29 cellular contexts compared by ENCODE assay signal in genomic region chrX:22963186-22963585, GRCh38. TPM values are rescaled to one million over a fixed set of nuclear protein-coding genes. Genes with fewer than 3 reads are reported as not detected.
"Had no signal": no experiment of that assay in that cellular context is flagged by ENCODE, and none has a peak within 500 bp of the region (broad histone marks: within the 10 kb centered on the region; RNA-seq: fewer than 3 reads in every experiment).

No MANE protein-coding gene starts in this region.

- H3K4me3 Mint-ChIP-seq: activated CD4-positive, alpha-beta T cell treated with anti-CD3 and anti-CD28 coated beads, Interleukin-2, amount 10 ng/mL, durations not matched to agents 24 days and 14 days; activated CD8-positive, alpha-beta T cell treated with anti-CD3 and anti-CD28 coated beads, Interleukin-2, amount 10 ng/mL, durations not matched to agents 7 days and 5 days; activated naive CD4-positive, alpha-beta T cell treated with anti-CD3 and anti-CD28 coated beads, Interleukin-2, amount 50 U/mL, for 24 hours; activated naive CD8-positive, alpha-beta T cell treated with anti-CD3 and anti-CD28 coated beads, Interleukin-2, amount 10 ng/mL, durations not matched to agents 7 days and 5 days; activated T-cell treated with anti-CD3 and anti-CD28 coated beads, Interleukin-2, amount 50 U/mL, for 24 hours; brain had no signal

- FAIRE-seq: bronchial epithelial cell had no signal

- H3K27ac Mint-ChIP-seq: activated CD4-positive, alpha-beta T cell treated with anti-CD3 and anti-CD28 coated beads, Interleukin-2, amount 10 ng/mL, durations not matched to agents 24 days and 14 days; activated CD8-positive, alpha-beta T cell treated with anti-CD3 and anti-CD28 coated beads, Interleukin-2, amount 10 ng/mL, durations not matched to agents 7 days and 5 days; activated naive CD4-positive, alpha-beta T cell treated with anti-CD3 and anti-CD28 coated beads, Interleukin-2, amount 50 U/mL, for 24 hours; activated naive CD8-positive, alpha-beta T cell treated with anti-CD3 and anti-CD28 coated beads, Interleukin-2, amount 10 ng/mL, durations not matched to agents 7 days and 5 days; activated T-cell treated with anti-CD3 and anti-CD28 coated beads, Interleukin-2, amount 50 U/mL, for 24 hours; activated T-helper 2 cell treated with anti-CD3 and anti-CD28 coated beads, Interferon-gamma antibody, Interleukin-2, Interleukin-4, amounts not matched to agents 10 μg/mL and 5 μg/mL and 100 μg/mL, durations not matched to agents 14 hours and 24 hours and 36 hours; brain had no signal

- H3K27me3 Mint-ChIP-seq: activated CD4-positive, alpha-beta T cell treated with anti-CD3 and anti-CD28 coated beads, Interleukin-2, amount 10 ng/mL, durations not matched to agents 24 days and 14 days; activated naive CD4-positive, alpha-beta T cell treated with anti-CD3 and anti-CD28 coated beads, Interleukin-2, amount 50 U/mL, for 24 hours; activated naive CD8-positive, alpha-beta T cell treated with anti-CD3 and anti-CD28 coated beads, Interleukin-2, amount 10 ng/mL, durations not matched to agents 7 days and 5 days; brain had no signal

- H3K4me1 Mint-ChIP-seq: activated CD4-positive, alpha-beta T cell treated with anti-CD3 and anti-CD28 coated beads, Interleukin-2, amount 10 ng/mL, durations not matched to agents 24 days and 14 days; activated naive CD4-positive, alpha-beta T cell treated with anti-CD3 and anti-CD28 coated beads, Interleukin-2, amount 50 U/mL, for 24 hours; activated naive CD8-positive, alpha-beta T cell treated with anti-CD3 and anti-CD28 coated beads, Interleukin-2, amount 10 ng/mL, durations not matched to agents 7 days and 5 days had no signal

- DNase-seq: activated CD4-positive, alpha-beta T cell treated with anti-CD3 and anti-CD28 coated beads, Interleukin-2, amount 10 ng/mL, durations not matched to agents 24 days and 14 days; activated CD4-positive, alpha-beta T cell treated with anti-CD3 and anti-CD28 coated beads, Interleukin-2, amount 50 U/mL, for 48 hours; activated CD8-positive, alpha-beta T cell treated with anti-CD3 and anti-CD28 coated beads, Interleukin-2, amount 10 ng/mL, durations not matched to agents 7 days and 5 days; activated gamma-delta T cell; activated naive CD4-positive, alpha-beta T cell treated with Interleukin-2 at 50 U/mL for 16 hours; activated naive CD8-positive, alpha-beta T cell treated with anti-CD3 and anti-CD28 coated beads, Interleukin-2, amount 10 ng/mL, durations not matched to agents 7 days and 5 days; activated T-cell treated with anti-CD3 and anti-CD28 coated beads, Interleukin-2, amount 50 U/mL, for 24 hours; caudate nucleus; cerebellar nuclear complex; NCI-H1092 treated with DMSO at 0.1 percent for 48 hours; NCI-H1417; NCI-H146; NCI-H187; NCI-H2029 treated with DMSO at 0.1 percent for 48 hours; NCI-H2107; NCI-H2171; NCI-H510A; NCI-H526; NCI-H748 treated with DMSO at 0.1 percent for 48 hours; NK-92 treated with Interleukin-12 subunit alpha and Interleukin-12 subunit beta, amount 100 ng/mL, for 24 hours; Right ventricle myocardium superior; T1000 had no signal

- ATAC-seq: activated CD8-positive, alpha-beta T cell treated with anti-CD3 and anti-CD28 coated beads, Interleukin-2, amount 10 ng/mL, durations not matched to agents 7 days and 5 days had no signal

- H3K36me3 Mint-ChIP-seq: activated naive CD4-positive, alpha-beta T cell treated with anti-CD3 and anti-CD28 coated beads, Interleukin-2, amount 50 U/mL, for 24 hours; activated naive CD8-positive, alpha-beta T cell treated with anti-CD3 and anti-CD28 coated beads, Interleukin-2, amount 10 ng/mL, durations not matched to agents 7 days and 5 days; brain had no signal

- H3K9me3 Mint-ChIP-seq: activated CD4-positive, alpha-beta T cell treated with anti-CD3 and anti-CD28 coated beads, Interleukin-2, amount 10 ng/mL, durations not matched to agents 24 days and 14 days; activated naive CD4-positive, alpha-beta T cell treated with anti-CD3 and anti-CD28 coated beads, Interleukin-2, amount 50 U/mL, for 24 hours; activated naive CD8-positive, alpha-beta T cell treated with anti-CD3 and anti-CD28 coated beads, Interleukin-2, amount 10 ng/mL, durations not matched to agents 7 days and 5 days; activated T-cell treated with anti-CD3 and anti-CD28 coated beads, Interleukin-2, amount 50 U/mL, for 24 hours; activated T-helper 2 cell treated with anti-CD3 and anti-CD28 coated beads, Interferon-gamma antibody, Interleukin-2, Interleukin-4, amounts not matched to agents 10 μg/mL and 5 μg/mL and 100 μg/mL, durations not matched to agents 14 hours and 24 hours and 36 hours had no signal

RNA-seq across cellular contexts. Expression of gene DDX53, which starts 36.6 kb away (rescaled TPM):
- total RNA-seq: activated CD4-positive, alpha-beta T cell treated with anti-CD3 and anti-CD28 coated beads, Interleukin-2, amount 10 ng/mL, durations not matched to agents 24 days and 14 days; activated CD8-positive, alpha-beta T cell treated with anti-CD3 and anti-CD28 coated beads, Interleukin-2, amount 10 ng/mL, durations not matched to agents 7 days and 5 days; activated naive CD8-positive, alpha-beta T cell treated with anti-CD3 and anti-CD28 coated beads, Interleukin-2, amount 10 ng/mL, durations not matched to agents 7 days and 5 days; activated T-helper 2 cell treated with anti-CD3 and anti-CD28 coated beads, Interferon-gamma antibody, Interleukin-2, Interleukin-4, amounts not matched to agents 10 μg/mL and 5 μg/mL and 100 μg/mL, durations not matched to agents 14 hours and 24 hours and 36 hours; bronchial epithelial cell; Right ventricle myocardium superior; T-helper 1 cell treated with Interleukin-12 subunit alpha and Interleukin-12 subunit beta and Interleukin-4 antibody, amounts not matched to agents 30 ng/mL and 1 ng/mL, for 36 hours; T-helper 2 cell treated with Interferon-gamma antibody and Interleukin-4, amounts not matched to agents 100 ng/mL and 5 ng/mL, for 36 hours had no signal
- polyA plus RNA-seq: adipose tissue had no signal
